8 cellular contexts compared by ENCODE assay signal in the genomic region with DNA sequence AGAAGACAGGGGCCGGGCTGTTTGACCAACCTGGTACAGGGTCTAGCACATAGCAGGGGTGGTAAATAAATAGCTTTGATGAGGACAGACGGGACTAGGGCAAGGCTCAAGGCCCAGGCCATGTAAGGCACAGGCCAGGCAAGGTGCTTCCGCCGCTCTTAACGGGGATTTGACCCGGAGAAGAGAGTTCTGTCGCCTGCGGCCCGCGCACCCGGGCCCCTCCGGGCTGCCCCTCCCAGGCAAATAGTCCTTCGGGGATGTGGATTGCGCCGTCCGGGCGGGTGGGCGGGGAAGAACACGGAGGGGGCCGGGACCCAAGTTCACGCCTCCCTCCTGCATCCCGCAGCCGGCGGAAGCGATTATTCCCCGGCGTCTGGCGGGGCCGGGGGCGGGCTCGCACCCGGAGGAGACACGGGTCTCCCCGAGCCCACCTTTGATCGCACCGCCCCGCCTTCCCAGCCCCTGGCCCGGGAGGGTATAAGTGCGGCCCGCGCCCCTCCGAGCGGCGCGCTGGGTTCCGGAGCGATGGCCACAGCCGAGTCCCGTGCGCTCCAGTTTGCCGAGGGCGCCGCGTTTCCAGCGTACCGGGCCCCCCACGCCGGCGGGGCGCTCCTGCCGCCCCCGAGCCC. TPM values are rescaled to one million over a fixed set of nuclear protein-coding genes. Genes with fewer than 3 reads are reported as not detected.
DNase-seq lines count a peak whose midpoint lies in the region; ATAC-seq and TF ChIP-seq lines count a peak whose summit lies in the region.

A gene (plus strand): TSS at position 508 of the 629 bp plus-strand sequence. CDS start 18 bp downstream, at position 526.

- TF ChIP-seq POLR2A in uterus (IDR thresholded peaks at IDR 0.05): no peak

- H3K36me3 ChIP-seq in MG63 (no peaks in the 10 kb centered on the region), uterus (no peaks in the 10 kb centered on the region)

- peak within 1 kb of the TSS; percentile 87 for H3K4me3 Mint-ChIP-seq in endothelial cell (ENCODE audit: unreplicated experiment)
- peak within 1 kb of the TSS; percentile 71 for H3K4me3 Mint-ChIP-seq in osteocyte (ENCODE audit: unreplicated experiment)

- H3K4me3 ChIP-seq in GM12865 (ENCODE audit: low read depth, low read length) (peak within 1 kb of the TSS; percentile 82), MG63 (peak within 1 kb of the TSS; percentile 36), uterus (peak within 1 kb of the TSS in 1 of 2 donors; percentile 36)

- H3K4me1 ChIP-seq in uterus: no peaks in the 10 kb centered on the region

- H3K27me3 ChIP-seq in MG63 (no peaks in the 10 kb centered on the region), uterus (peaks cover 0 to 4% of the 10 kb centered on the region in 2 donors)

- H3K36me3 Mint-ChIP-seq in endothelial cell (ENCODE audit: low read depth, unreplicated experiment) (no peaks in the 10 kb centered on the region), osteocyte (ENCODE audit: unreplicated experiment) (no peaks in the 10 kb centered on the region)

- peaks cover 6% of the 10 kb centered on the region for H3K27me3 Mint-ChIP-seq in endothelial cell (ENCODE audit: unreplicated experiment)
- peaks cover 3% of the 10 kb centered on the region for H3K27me3 Mint-ChIP-seq in osteocyte (ENCODE audit: unreplicated experiment)

- H3K9me3 Mint-ChIP-seq in endothelial cell (ENCODE audit: unreplicated experiment): no peaks in the 10 kb centered on the region
- H3K9me3 Mint-ChIP-seq in osteocyte (ENCODE audit: unreplicated experiment): no peaks in the 10 kb centered on the region

- H3K27ac ChIP-seq in uterus: no peak within 1 kb of the TSS

- ATAC-seq in GM21515 (IDR thresholded peaks at IDR 0.05; ENCODE audit: unreplicated experiment): peak; percentile 4

- H3K27ac Mint-ChIP-seq in endothelial cell (ENCODE audit: unreplicated experiment): no peak within 1 kb of the TSS
- no peak within 1 kb of the TSS for H3K27ac Mint-ChIP-seq in osteocyte (ENCODE audit: unreplicated experiment)

- H3K9me3 ChIP-seq in MG63: no peaks in the 10 kb centered on the region
- no peaks in the 10 kb centered on the region for H3K9me3 ChIP-seq in uterus

- intact Hi-C loops in uterus (cut with DNase I; ENCODE audit: low total_unique reads): no loop called here

- peaks cover 16% of the 10 kb centered on the region for H3K4me1 Mint-ChIP-seq in endothelial cell (ENCODE audit: unreplicated experiment)
- peaks cover 5% of the 10 kb centered on the region for H3K4me1 Mint-ChIP-seq in osteocyte (ENCODE audit: unreplicated experiment)

- TF ChIP-seq CTCF in GM12865 (IDR thresholded peaks at IDR 0.05; ENCODE audit: insufficient read depth, low read depth, low read length, missing control alignments) (no peak), endothelial cell (IDR thresholded peaks at IDR 0.05; ENCODE audit: unreplicated experiment) (no peak), osteocyte (IDR thresholded peaks at IDR 0.05) (no peak), uterus (IDR thresholded peaks at IDR 0.05) (no peak)

- DNase-seq in GM12865 (ENCODE audit: low read depth) (peak; percentile 18), MG63 (peak; percentile 21), endothelial cell (ENCODE audit: low spot score) (peak; percentile 38), osteocyte (ENCODE audit: extremely low spot score, unreplicated experiment) (no peak), uterus (no peak), NCI-H1048 (lab: John Stamatoyannopoulos, UW) (no peak)
- no peak for DNase-seq in stimulated activated CD4-positive, alpha-beta T cell treated with anti-CD3 and anti-CD28 coated beads, Interleukin-4, amount 100 ng/mL, for 4 hours

RNA-seq across cellular contexts. Expression of the gene that starts here (rescaled TPM):
- total RNA-seq in MG63 (2014; rRNA removed; shearing (Covaris generic); ENCODE audit: low replicate concordance): not detected in 2 replicates
- total RNA-seq in endothelial cell (ENCODE audit: unreplicated experiment): 2.4 TPM
- total RNA-seq in osteocyte: 0.18 TPM in 1 of 2 replicates, not detected in the other
- not detected for total RNA-seq in uterus

Comparison
In these comparisons a context has a peak if more than half of its experiments do, and no peak if none do; other contexts are left out.
1. Peak in DNase-seq and H3K4me3 ChIP-seq in MG63; RNA of the gene not detected or under 1 TPM.
2. DNase-seq: peak in GM12865 (single experiment) and endothelial cell (single experiment); none in osteocyte (single experiment), uterus (0 of 2), NCI-H1048 (single experiment) and stimulated activated CD4-positive, alpha-beta T cell treated with anti-CD3 and anti-CD28 coated beads, Interleukin-4, amount 100 ng/mL, for 4 hours (0 of 2).